ENCODE assay signal across 25 cellular contexts in the genomic region with DNA sequence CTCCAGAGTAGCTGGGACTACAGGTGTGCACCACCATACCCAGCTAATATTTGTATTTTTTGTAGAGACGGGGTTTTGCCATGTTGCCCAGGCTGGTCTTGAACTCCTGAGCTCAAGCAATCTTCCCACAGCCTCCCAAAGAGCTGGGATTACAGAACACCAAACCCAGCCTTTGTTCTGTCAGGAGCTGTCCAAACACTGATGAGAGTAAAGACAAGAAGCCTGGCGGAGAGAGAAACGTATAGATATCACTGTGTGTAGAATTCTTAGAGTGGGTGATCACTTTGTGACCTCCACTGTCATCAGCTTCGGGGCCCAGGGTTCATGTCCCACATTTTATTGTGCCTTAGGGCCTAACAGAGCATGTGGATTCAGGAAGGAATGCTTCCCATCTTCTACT.
"Had no signal": no experiment of that assay in that cellular context is flagged by ENCODE, and none has a peak within 500 bp of the region (broad histone marks: within the 10 kb centered on the region; RNA-seq: fewer than 3 reads in every experiment).

No MANE protein-coding gene starts in this region.

- H3K36me3 Mint-ChIP-seq: naive B cell; natural killer cell treated with Interleukin-12 subunit alpha and Interleukin-12 subunit beta and Interleukin-15 and Interleukin-18, amount 100 ng/mL, for 72 hours had no signal

- H3K27ac Mint-ChIP-seq: mesothelial cell of epicardium; natural killer cell treated with Interleukin-12 subunit alpha and Interleukin-12 subunit beta and Interleukin-15 and Interleukin-18, amount 100 ng/mL, for 72 hours; progenitor cell of endocrine pancreas had no signal

- H3K4me1 Mint-ChIP-seq: naive B cell had no signal

- H3K27ac ChIP-seq: esophagus muscularis mucosa, foreskin keratinocyte, gastroesophageal sphincter, heart left ventricle, hepatocyte, left lung, parathyroid adenoma, stomach, thyroid gland had no signal

- H2AFZ ChIP-seq: hepatocyte, parathyroid adenoma had no signal

- DNase-seq: effector CD8-positive, alpha-beta T cell; foreskin keratinocyte; heart left ventricle; kidney; left lung; mesenchymal stem cell; mucosa of descending colon; naive B cell; stimulated activated CD4-positive, alpha-beta T cell treated with anti-CD3 and anti-CD28 coated beads, Interleukin-12 subunit alpha, Interleukin-12 subunit beta, amount 100 ng/mL, for 4 hours; stimulated activated CD4-positive, alpha-beta T cell treated with anti-CD3 and anti-CD28 coated beads, Interleukin-1b, Interleukin-23, amount 100 ng/mL, for 48 hours; stimulated activated CD4-positive, alpha-beta T cell treated with anti-CD3 and anti-CD28 coated beads, Interleukin-4, amount 100 ng/mL, for 1 hour; stimulated activated CD8-positive, alpha-beta memory T cell treated with anti-CD3 and anti-CD28 coated beads, Interleukin-4, amount 100 ng/mL, for 48 hours; stimulated activated naive CD4-positive, alpha-beta T cell; stomach; thyroid gland; trophoblast cell had no signal

- H3K27me3 ChIP-seq: esophagus muscularis mucosa, foreskin keratinocyte, gastroesophageal sphincter, heart left ventricle, hepatocyte, left lung, stomach, thyroid gland had no signal

- H3K9me3 Mint-ChIP-seq: naive B cell; natural killer cell treated with Interleukin-12 subunit alpha and Interleukin-12 subunit beta and Interleukin-15 and Interleukin-18, amount 100 ng/mL, for 72 hours had no signal

- H3K79me2 ChIP-seq: hepatocyte, parathyroid adenoma had no signal

- H3K4me1 ChIP-seq: esophagus muscularis mucosa, foreskin keratinocyte, gastroesophageal sphincter, heart left ventricle, left lung, parathyroid adenoma, stomach had no signal

- H3K4me3 Mint-ChIP-seq: mesothelial cell of epicardium; naive B cell; natural killer cell treated with Interleukin-12 subunit alpha and Interleukin-12 subunit beta and Interleukin-15 and Interleukin-18, amount 100 ng/mL, for 72 hours had no signal

- H3K4me3 ChIP-seq: esophagus muscularis mucosa, gastroesophageal sphincter, heart left ventricle, hepatocyte, left lung, mucosa of descending colon, smooth muscle cell, stomach, thyroid gland had no signal

- H3K4me2 ChIP-seq: hepatocyte, smooth muscle cell had no signal

- ATAC-seq: foreskin keratinocyte; gastroesophageal sphincter; heart left ventricle; left lung; mucosa of descending colon; natural killer cell treated with Interleukin-12 subunit alpha and Interleukin-12 subunit beta and Interleukin-15 and Interleukin-18, amount 100 ng/mL, for 72 hours; sciatic nerve had no signal

- H3K27me3 Mint-ChIP-seq: naive B cell; natural killer cell treated with Interleukin-12 subunit alpha and Interleukin-12 subunit beta and Interleukin-15 and Interleukin-18, amount 100 ng/mL, for 72 hours; progenitor cell of endocrine pancreas had no signal

- H3K36me3 ChIP-seq: esophagus muscularis mucosa, gastroesophageal sphincter, heart left ventricle, left lung, stomach, thyroid gland had no signal
